In the genomic region with DNA sequence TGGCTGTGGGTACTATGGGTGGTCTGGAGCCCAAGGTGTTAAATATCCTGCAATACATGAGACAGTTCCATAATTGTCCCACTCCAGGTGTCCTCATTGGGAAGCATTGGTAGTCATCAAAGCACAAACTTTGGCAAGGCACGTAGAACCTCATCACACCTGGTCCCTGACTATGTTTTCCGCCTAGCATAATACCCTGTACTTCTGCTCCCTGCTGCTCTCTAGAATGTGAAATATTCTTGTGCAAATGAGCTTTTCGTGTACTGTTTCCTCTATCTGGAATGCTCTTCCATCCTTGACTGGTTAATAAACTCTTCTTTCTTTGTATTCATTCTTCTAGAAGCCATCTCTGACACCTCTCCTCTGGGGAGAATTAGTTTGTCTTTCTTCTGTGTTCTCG, we compare ENCODE assay signal across 4 cellular contexts.
"Had no signal": no experiment of that assay in that cellular context is flagged by ENCODE, and none has a peak within 500 bp of the region (broad histone marks: within the 10 kb centered on the region; RNA-seq: fewer than 3 reads in every experiment).

No MANE protein-coding gene starts in this region.

- DNase-seq: GM23248, H9, HCEC 1CT, IMR-90 had no signal

- H3K27ac ChIP-seq: GM23248 had no signal

- H2AFZ ChIP-seq: GM23248 had no signal

- H3K4me3 ChIP-seq: GM23248 had no signal

- H3K4me3 Mint-ChIP-seq: H9 had no signal

- H3K9ac ChIP-seq: GM23248 had no signal
